10 cellular contexts compared by ENCODE assay signal in genomic region chr3:134846943-134847342, GRCh38. TPM values are rescaled to one million over a fixed set of nuclear protein-coding genes. Genes with fewer than 3 reads are reported as not detected.
DNase-seq lines count a peak whose midpoint lies in the region; ATAC-seq and TF ChIP-seq lines count a peak whose summit lies in the region.
"Had no signal": no experiment of that assay in that cellular context is flagged by ENCODE, and none has a peak within 500 bp of the region (broad histone marks: within the 10 kb centered on the region; RNA-seq: fewer than 3 reads in every experiment).

No MANE protein-coding gene starts in this region.

- H3K4me3 ChIP-seq in choroid plexus epithelial cell (ENCODE audit: low read depth, low read length), result no peak overlapping the region

- ATAC-seq in HG03520 (IDR thresholded peaks at IDR 0.05; ENCODE audit: unreplicated experiment) (no peak), HG03432 (IDR thresholded peaks at IDR 0.05; ENCODE audit: unreplicated experiment) (no peak)

- TF ChIP-seq CTCF in choroid plexus epithelial cell (conservative IDR thresholded peaks at IDR 0.05; ENCODE audit: low read depth, low read length), result no peak

- DNase-seq in COLO829 (ENCODE audit: low spot score) (peak; percentile 69), LoVo (ENCODE audit: low spot score) (peak; percentile 76), choroid plexus epithelial cell (ENCODE audit: low read depth) (peak; percentile 27), lung microvascular endothelial cell (ENCODE audit: low read depth in 2 of 2) (peak; percentile 70 to 97), ecto neural progenitor cell (ENCODE audit: low spot score) (no peak), SKM-1 treated with dmso at 0.1 percent for 144 hours (lab: John Stamatoyannopoulos, UW; ENCODE audit: unreplicated experiment) (no peak)
- DNase-seq: activated gamma-delta T cell, Kasumi-1 had no signal

RNA-seq across cellular contexts. Expression of gene EPHB1, which starts 51.9 kb away (rescaled TPM):
- total RNA-seq in lung microvascular endothelial cell, result 1.7 and 4.2 TPM in 2 replicates

Comparison
In these comparisons a context has a peak if more than half of its experiments do, and no peak if none do; other contexts are left out.
1. DNase-seq: peak in COLO829 (single experiment), LoVo (single experiment), choroid plexus epithelial cell (single experiment) and lung microvascular endothelial cell (2 of 2); none in ecto neural progenitor cell (single experiment) and SKM-1 treated with dmso at 0.1 percent for 144 hours (single experiment).